Comparison of ENCODE assay signal across 8 cellular contexts in the genomic region with DNA sequence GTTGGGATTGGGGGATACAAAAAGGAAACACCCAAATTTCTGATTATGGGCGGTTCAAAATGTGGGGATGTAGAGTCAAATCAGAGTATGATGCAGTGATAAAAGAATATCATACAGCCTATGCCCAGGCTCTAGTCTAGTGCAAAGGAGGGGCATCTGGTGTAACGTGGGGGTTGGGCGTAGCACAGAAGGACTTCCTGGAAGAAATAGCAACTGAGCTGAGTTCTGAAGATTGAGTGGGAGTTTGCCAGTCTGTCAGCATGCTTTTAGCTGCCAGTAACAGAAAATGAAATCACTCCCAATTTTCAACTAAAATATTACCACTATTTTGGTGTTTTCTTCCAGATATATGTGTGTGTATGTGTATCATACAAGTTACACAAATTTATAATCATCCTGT.
DNase-seq lines count a peak whose midpoint lies in the region; ATAC-seq, FAIRE-seq and TF ChIP-seq lines count a peak whose summit lies in the region.

No MANE protein-coding gene starts in this region.

- FAIRE-seq in bronchial epithelial cell (lab: Jason Lieb, UNC): no peak

- H3K4me1 ChIP-seq in skeletal muscle satellite cell (ENCODE audit: control insufficient read depth, insufficient read depth, low read length): peaks cover 52% of the 10 kb centered on the region

- H3K9ac ChIP-seq in skeletal muscle satellite cell (ENCODE audit: low read depth, low read length): peak overlapping the region; percentile 4

- H3K36me3 ChIP-seq in bronchial epithelial cell (ENCODE audit: control insufficient read depth, insufficient read depth, low read length) (peaks cover 3% of the 10 kb centered on the region), skeletal muscle satellite cell (ENCODE audit: insufficient read depth, low read length) (no peaks in the 10 kb centered on the region)

- H3K9me3 ChIP-seq in skeletal muscle satellite cell (replicated peaks; ENCODE audit: low read length): no peaks in the 10 kb centered on the region

- H3K27me3 ChIP-seq in bronchial epithelial cell (ENCODE audit: control insufficient read depth, insufficient read depth, low read length): no peaks in the 10 kb centered on the region
- H3K27me3 ChIP-seq in skeletal muscle satellite cell (ENCODE audit: control insufficient read depth, insufficient read depth, low read length): no peaks in the 10 kb centered on the region

- TF ChIP-seq CTCF in bronchial epithelial cell (IDR thresholded peaks at IDR 0.05; ENCODE audit: insufficient read depth, low read length, severe bottlenecking): no peak

- peak overlapping the region; percentile 32 for H3K4me2 ChIP-seq in skeletal muscle satellite cell (ENCODE audit: low read length)

- DNase-seq in Daoy (ENCODE audit: low read depth) (peak; percentile 72), NCI-H446 (lab: John Stamatoyannopoulos, UW) (peak; percentile 50 to 80), bronchial epithelial cell (ENCODE audit: low read depth) (peak; percentile 75), NCI-H748 (lab: John Stamatoyannopoulos, UW; ENCODE audit: unreplicated experiment) (no peak), cerebellar cortex (ENCODE audit: low spot score) (no peak), NCI-H2227 (lab: John Stamatoyannopoulos, UW; ENCODE audit: unreplicated experiment) (no peak)

- no peak overlapping the region for H3K4me3 ChIP-seq in bronchial epithelial cell (ENCODE audit: low read depth, low read length)
- H3K4me3 ChIP-seq in skeletal muscle satellite cell (ENCODE audit: low read length): no peak overlapping the region

- ATAC-seq in GM21526 (IDR thresholded peaks at IDR 0.05; ENCODE audit: low FRiP score, unreplicated experiment): no peak

Comparison
In these comparisons a context has a peak if more than half of its experiments do, and no peak if none do; other contexts are left out.
1. DNase-seq: peak in Daoy (single experiment), NCI-H446 (2 of 2) and bronchial epithelial cell (single experiment); none in NCI-H748 (single experiment), cerebellar cortex (single experiment) and NCI-H2227 (single experiment).